In the genomic region with DNA sequence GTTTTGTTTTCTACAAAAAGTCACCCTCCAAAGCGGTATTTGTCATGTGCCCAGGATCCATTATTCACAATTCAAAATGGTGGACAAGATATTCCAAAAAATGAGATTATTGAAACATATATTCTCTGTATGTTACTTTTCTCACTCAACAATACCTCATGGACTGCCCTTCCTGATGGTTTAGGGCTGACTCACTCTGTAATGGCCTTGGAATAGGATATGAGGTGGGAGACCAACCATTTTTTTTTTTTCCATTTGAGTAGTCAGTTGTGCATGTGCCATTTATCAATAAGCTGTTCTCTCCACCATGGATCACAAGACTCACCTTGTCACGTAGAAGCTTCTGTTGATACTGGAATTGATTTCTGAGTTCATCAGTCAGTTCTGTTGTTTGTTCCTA, we compare ENCODE assay signal across 17 cellular contexts.
"Had no signal": no experiment of that assay in that cellular context is flagged by ENCODE, and none has a peak within 500 bp of the region (broad histone marks: within the 10 kb centered on the region; RNA-seq: fewer than 3 reads in every experiment).

No MANE protein-coding gene starts in this region.

- H3K4me3 Mint-ChIP-seq: activated CD8-positive, alpha-beta memory T cell treated with anti-CD3 and anti-CD28 coated beads, Interleukin-2, amount 10 ng/mL, durations not matched to agents 7 days and 5 days; activated naive CD8-positive, alpha-beta T cell treated with anti-CD3 and anti-CD28 coated beads, Interleukin-2, amount 10 ng/mL, durations not matched to agents 7 days and 5 days; activated T-cell treated with anti-CD3 and anti-CD28 coated beads, Interleukin-2, amount 50 U/mL, for 24 hours; nephron had no signal

- DNase-seq: activated CD4-positive, alpha-beta T cell treated with anti-CD3 and anti-CD28 coated beads, Interleukin-2, amount 50 U/mL, for 4 hours; activated CD4-positive, CD25-positive, alpha-beta regulatory T cell treated with anti-CD3 and anti-CD28 coated beads, Interleukin-2, amount 50 U/mL, for 72 hours; activated CD8-positive, alpha-beta memory T cell treated with anti-CD3 and anti-CD28 coated beads, Interleukin-2, amount 10 ng/mL, durations not matched to agents 7 days and 5 days; activated gamma-delta T cell treated with Interleukin-2 at 50 U/mL for 16 hours; activated naive CD8-positive, alpha-beta T cell treated with anti-CD3 and anti-CD28 coated beads, Interleukin-2, amount 10 ng/mL, durations not matched to agents 7 days and 5 days; activated T-cell treated with anti-CD3 and anti-CD28 coated beads, Interleukin-2, amount 50 U/mL, for 24 hours; effector CD8-positive, alpha-beta T cell; occipital lobe; right lobe of liver; stimulated activated CD4-positive, alpha-beta T cell treated with anti-CD3 and anti-CD28 coated beads, Interleukin-2, amount 100 ng/mL, for 24 hours; stimulated activated naive CD4-positive, alpha-beta T cell; upper lobe of left lung had no signal

- H3K36me3 Mint-ChIP-seq: activated CD8-positive, alpha-beta memory T cell treated with anti-CD3 and anti-CD28 coated beads, Interleukin-2, amount 10 ng/mL, durations not matched to agents 7 days and 5 days; activated naive CD8-positive, alpha-beta T cell treated with anti-CD3 and anti-CD28 coated beads, Interleukin-2, amount 10 ng/mL, durations not matched to agents 7 days and 5 days had no signal

- H3K36me3 ChIP-seq: ascending aorta, right lobe of liver, suprapubic skin, upper lobe of left lung had no signal

- H3K9me3 Mint-ChIP-seq: activated naive CD8-positive, alpha-beta T cell treated with anti-CD3 and anti-CD28 coated beads, Interleukin-2, amount 10 ng/mL, durations not matched to agents 7 days and 5 days; activated T-cell treated with anti-CD3 and anti-CD28 coated beads, Interleukin-2, amount 50 U/mL, for 24 hours; nephron had no signal

- H3K27ac ChIP-seq: ascending aorta, right lobe of liver, suprapubic skin, upper lobe of left lung had no signal

- FAIRE-seq: colon had no signal

- H3K4me3 ChIP-seq: ascending aorta, right lobe of liver, suprapubic skin, upper lobe of left lung had no signal

- H3K9me3 ChIP-seq: ascending aorta, right lobe of liver, suprapubic skin, upper lobe of left lung had no signal

- H3K27me3 Mint-ChIP-seq: activated naive CD8-positive, alpha-beta T cell treated with anti-CD3 and anti-CD28 coated beads, Interleukin-2, amount 10 ng/mL, durations not matched to agents 7 days and 5 days; activated T-cell treated with anti-CD3 and anti-CD28 coated beads, Interleukin-2, amount 50 U/mL, for 24 hours; progenitor cell of endocrine pancreas had no signal

- ATAC-seq: activated CD8-positive, alpha-beta memory T cell treated with anti-CD3 and anti-CD28 coated beads, Interleukin-2, amount 10 ng/mL, durations not matched to agents 7 days and 5 days; right lobe of liver had no signal

- H3K27ac Mint-ChIP-seq: activated CD8-positive, alpha-beta memory T cell treated with anti-CD3 and anti-CD28 coated beads, Interleukin-2, amount 10 ng/mL, durations not matched to agents 7 days and 5 days; activated naive CD8-positive, alpha-beta T cell treated with anti-CD3 and anti-CD28 coated beads, Interleukin-2, amount 10 ng/mL, durations not matched to agents 7 days and 5 days; activated T-cell treated with anti-CD3 and anti-CD28 coated beads, Interleukin-2, amount 50 U/mL, for 24 hours; nephron; progenitor cell of endocrine pancreas had no signal

- H3K27me3 ChIP-seq: ascending aorta, right lobe of liver, suprapubic skin, upper lobe of left lung had no signal

- H3K4me1 ChIP-seq: ascending aorta, right lobe of liver, suprapubic skin, upper lobe of left lung had no signal

- H3K4me1 Mint-ChIP-seq: activated CD8-positive, alpha-beta memory T cell treated with anti-CD3 and anti-CD28 coated beads, Interleukin-2, amount 10 ng/mL, durations not matched to agents 7 days and 5 days; activated naive CD8-positive, alpha-beta T cell treated with anti-CD3 and anti-CD28 coated beads, Interleukin-2, amount 10 ng/mL, durations not matched to agents 7 days and 5 days; nephron had no signal
